In the genomic region with DNA sequence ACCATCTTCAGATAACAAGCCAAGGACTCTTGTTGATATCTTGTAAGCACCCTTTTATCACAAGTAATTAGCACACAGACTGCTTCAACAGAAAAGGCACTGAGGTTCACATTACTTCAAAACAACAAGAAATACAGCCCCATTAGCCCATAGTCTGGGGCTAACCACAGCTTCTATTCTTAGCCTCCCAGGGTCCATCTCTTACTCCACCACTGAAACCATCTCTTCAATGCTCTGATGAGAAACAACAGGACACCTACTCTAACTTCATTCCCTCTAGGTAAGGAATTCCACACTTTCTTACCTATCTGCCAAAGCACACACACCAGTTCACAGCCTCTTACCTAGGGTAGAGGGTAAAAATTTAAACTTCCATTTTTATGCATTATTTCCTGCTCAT, we compare ENCODE assay signal across 9 cellular contexts. TPM values are rescaled to one million over a fixed set of nuclear protein-coding genes. Genes with fewer than 3 reads are reported as not detected.
DNase-seq lines count a peak whose midpoint lies in the region; ATAC-seq and TF ChIP-seq lines count a peak whose summit lies in the region.
"Had no signal": no experiment of that assay in that cellular context is flagged by ENCODE, and none has a peak within 500 bp of the region (broad histone marks: within the 10 kb centered on the region; RNA-seq: fewer than 3 reads in every experiment).

No MANE protein-coding gene starts in this region.

- POLR2A ChIA-PET in RWPE1 (lab: Yijun Ruan, JAX; ENCODE audit: low non-redundant PET), result no interaction called here

- H3K9me3 Mint-ChIP-seq in activated CD8-positive, alpha-beta memory T cell treated with anti-CD3 and anti-CD28 coated beads, Interleukin-2, amount 10 ng/mL, durations not matched to agents 7 days and 5 days (ENCODE audit: low read depth), result no peaks in the 10 kb centered on the region
- no peaks in the 10 kb centered on the region for H3K9me3 Mint-ChIP-seq in stimulated activated naive CD8-positive, alpha-beta T cell treated with anti-CD3 and anti-CD28 coated beads, Interleukin-15, amount 100 ng/mL, for 72 hours

- TF ChIP-seq CTCF in RWPE1 (conservative IDR thresholded peaks at IDR 0.05; ENCODE audit: low read depth), result no peak

- no peak overlapping the region for H3K27ac ChIP-seq in RWPE1

- H3K4me3 Mint-ChIP-seq in activated CD8-positive, alpha-beta memory T cell treated with anti-CD3 and anti-CD28 coated beads, Interleukin-2, amount 10 ng/mL, durations not matched to agents 7 days and 5 days, result peak overlapping the region; percentile 65
- H3K4me3 Mint-ChIP-seq in stimulated activated naive CD8-positive, alpha-beta T cell treated with anti-CD3 and anti-CD28 coated beads, Interleukin-15, amount 100 ng/mL, for 72 hours, result peak overlapping the region; percentile 54 to 64

- ATAC-seq in activated CD8-positive, alpha-beta memory T cell treated with anti-CD3 and anti-CD28 coated beads, Interleukin-2, amount 10 ng/mL, durations not matched to agents 7 days and 5 days, result peak; percentile 9
- ATAC-seq in HG03025 (IDR thresholded peaks at IDR 0.05; ENCODE audit: low FRiP score, unreplicated experiment), result peak; percentile 53
- ATAC-seq in stimulated activated naive CD8-positive, alpha-beta T cell treated with anti-CD3 and anti-CD28 coated beads, Interleukin-15, amount 100 ng/mL, for 72 hours, result no peak

- H3K4me1 Mint-ChIP-seq in activated CD8-positive, alpha-beta memory T cell treated with anti-CD3 and anti-CD28 coated beads, Interleukin-2, amount 10 ng/mL, durations not matched to agents 7 days and 5 days, result peaks cover 89% of the 10 kb centered on the region
- peaks cover 93% of the 10 kb centered on the region for H3K4me1 Mint-ChIP-seq in stimulated activated naive CD8-positive, alpha-beta T cell treated with anti-CD3 and anti-CD28 coated beads, Interleukin-15, amount 100 ng/mL, for 72 hours

- no peak for DNase-seq in activated CD8-positive, alpha-beta memory T cell treated with anti-CD3 and anti-CD28 coated beads, Interleukin-2, amount 10 ng/mL, durations not matched to agents 7 days and 5 days
- no peak for DNase-seq in activated CD8-positive, alpha-beta memory T cell treated with anti-CD3 and anti-CD28 coated beads, Interleukin-2, amount 50 U/mL, for 48 hours
- peak; percentile 41 for DNase-seq in SKM-1 treated with dmso at 0.1 percent for 144 hours (lab: John Stamatoyannopoulos, UW; ENCODE audit: unreplicated experiment)
- no peak for DNase-seq in stimulated activated naive CD8-positive, alpha-beta T cell treated with anti-CD3 and anti-CD28 coated beads, Interleukin-15, amount 100 ng/mL, for 72 hours
- DNase-seq in RWPE1 (ENCODE audit: low spot score), result no peak
- no peak for DNase-seq in NCI-H524 treated with DMSO at 0.1 percent for 48 hours (lab: John Stamatoyannopoulos, UW)
- no peak for DNase-seq in NCI-H446 (lab: John Stamatoyannopoulos, UW)
- DNase-seq: NCI-H1105 had no signal

- peak overlapping the region; percentile 98 for H3K27ac Mint-ChIP-seq in activated CD8-positive, alpha-beta memory T cell treated with anti-CD3 and anti-CD28 coated beads, Interleukin-2, amount 10 ng/mL, durations not matched to agents 7 days and 5 days
- H3K27ac Mint-ChIP-seq in stimulated activated naive CD8-positive, alpha-beta T cell treated with anti-CD3 and anti-CD28 coated beads, Interleukin-15, amount 100 ng/mL, for 72 hours, result peak overlapping the region; percentile 93 to 97

- no peaks in the 10 kb centered on the region for H3K27me3 Mint-ChIP-seq in activated CD8-positive, alpha-beta memory T cell treated with anti-CD3 and anti-CD28 coated beads, Interleukin-2, amount 10 ng/mL, durations not matched to agents 7 days and 5 days
- no peaks in the 10 kb centered on the region for H3K27me3 Mint-ChIP-seq in stimulated activated naive CD8-positive, alpha-beta T cell treated with anti-CD3 and anti-CD28 coated beads, Interleukin-15, amount 100 ng/mL, for 72 hours

- CTCF ChIA-PET in activated CD8-positive, alpha-beta memory T cell treated with anti-CD3 and anti-CD28 coated beads, Interleukin-2, amount 10 ng/mL, durations not matched to agents 7 days and 5 days (lab: Charles Lee), result interaction anchor here (0.6 to 2.8 kb wide), 6 partner anchors 9 to 168 kb away, joined by 3 to 13 read pairs (median 6); partner anchors contain the start of gene CYTIP
- CTCF ChIA-PET in RWPE1 (lab: Yijun Ruan, JAX), result no interaction called here

- H3K36me3 Mint-ChIP-seq in activated CD8-positive, alpha-beta memory T cell treated with anti-CD3 and anti-CD28 coated beads, Interleukin-2, amount 10 ng/mL, durations not matched to agents 7 days and 5 days, result peaks cover 28% of the 10 kb centered on the region

RNA-seq across cellular contexts. Expression of gene CYTIP, which starts 26.4 kb away (rescaled TPM):
- 100 to 1,000 TPM; 231 to 343 TPM for total RNA-seq in activated CD8-positive, alpha-beta memory T cell treated with anti-CD3 and anti-CD28 coated beads, Interleukin-2, amount 10 ng/mL, durations not matched to agents 7 days and 5 days
